In the genomic region with DNA sequence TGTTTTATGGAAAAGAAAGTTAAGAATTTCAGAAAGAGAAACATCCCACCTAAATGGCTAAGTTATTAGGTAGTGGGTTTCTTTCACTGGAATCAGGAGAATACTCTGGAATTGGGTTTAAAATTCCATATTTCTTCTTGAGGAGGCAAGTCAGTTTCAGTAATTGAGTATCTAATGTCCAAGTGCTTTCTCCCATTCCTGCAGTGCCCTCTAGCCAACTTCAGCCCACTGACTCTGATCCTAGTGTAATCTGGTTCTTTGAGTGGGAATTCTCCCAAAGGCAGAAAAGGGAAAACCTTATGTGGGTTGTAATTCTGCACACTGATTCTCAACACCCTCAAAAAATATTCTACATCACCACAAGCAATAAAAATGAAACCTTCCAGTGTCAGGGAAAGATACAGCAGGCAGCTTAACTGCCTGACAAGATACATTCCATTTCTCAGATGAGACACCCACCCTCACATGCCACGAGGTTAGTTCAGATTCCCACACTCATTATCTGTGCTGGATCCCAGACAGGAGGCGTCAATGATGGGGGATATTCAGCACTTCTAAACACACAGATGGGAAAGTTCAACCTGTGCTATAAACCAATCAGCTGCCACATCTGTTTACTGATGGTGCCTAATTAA, we compare ENCODE assay signal across 18 cellular contexts.
DNase-seq lines count a peak whose midpoint lies in the region; TF ChIP-seq lines count a peak whose summit lies in the region.
"Had no signal": no experiment of that assay in that cellular context is flagged by ENCODE, and none has a peak within 500 bp of the region (broad histone marks: within the 10 kb centered on the region; RNA-seq: fewer than 3 reads in every experiment).

No MANE protein-coding gene starts in this region.

- H3K79me1 ChIP-seq in mesenchymal stem cell (replicated peaks; ENCODE audit: low read length, poor library complexity, severe bottlenecking): no peaks in the 10 kb centered on the region

- H3K4me1 Mint-ChIP-seq in MCF 10A (ENCODE audit: insufficient read depth, unreplicated experiment) (no peaks in the 10 kb centered on the region), type B pancreatic cell (ENCODE audit: unreplicated experiment) (no peaks in the 10 kb centered on the region)
- H3K4me1 Mint-ChIP-seq: IgD-negative memory B cell had no signal

- H2AK5ac ChIP-seq in mesenchymal stem cell (ENCODE audit: low read length, severe bottlenecking): no peak overlapping the region

- no peak overlapping the region for H3K14ac ChIP-seq in mesenchymal stem cell (ENCODE audit: low read length in 2 of 2)

- H3K9me3 Mint-ChIP-seq in MCF 10A (ENCODE audit: unreplicated experiment): no peaks in the 10 kb centered on the region
- H3K9me3 Mint-ChIP-seq in type B pancreatic cell: no peaks in the 10 kb centered on the region
- H3K9me3 Mint-ChIP-seq: IgD-negative memory B cell had no signal

- POLR2A ChIA-PET in MCF 10A (lab: Yijun Ruan, JAX): no interaction called here

- TF ChIP-seq CTCF in MCF 10A (IDR thresholded peaks at IDR 0.05; ENCODE audit: unreplicated experiment): no peak
- TF ChIP-seq CTCF in type B pancreatic cell (conservative IDR thresholded peaks at IDR 0.05): no peak

- no peaks in the 10 kb centered on the region for H3K27me3 ChIP-seq in mesenchymal stem cell (ENCODE audit: control insufficient read depth in 1 of 2, insufficient read depth in 1 of 2, low read length in 2 of 2)

- H3K4me3 ChIP-seq in mesenchymal stem cell (ENCODE audit: insufficient read depth in 1 of 2, low read depth in 1 of 2, low read length in 2 of 2): no peak overlapping the region

- H3K36me3 Mint-ChIP-seq in MCF 10A (ENCODE audit: insufficient read depth, unreplicated experiment) (no peaks in the 10 kb centered on the region), type B pancreatic cell (no peaks in the 10 kb centered on the region)
- H3K36me3 Mint-ChIP-seq: IgD-negative memory B cell had no signal

- H3K36me3 ChIP-seq in mesenchymal stem cell (ENCODE audit: control insufficient read depth in 1 of 2, insufficient read depth in 2 of 2, low read depth in 1 of 2, low read length in 2 of 2): no peaks in the 10 kb centered on the region

- H3K4me3 Mint-ChIP-seq in MCF 10A (ENCODE audit: unreplicated experiment) (no peak overlapping the region), type B pancreatic cell (no peak overlapping the region)
- H3K4me3 Mint-ChIP-seq: IgD-negative memory B cell had no signal

- no peak overlapping the region for H2BK12ac ChIP-seq in mesenchymal stem cell (ENCODE audit: low read length in 2 of 2)

- H3K18ac ChIP-seq in mesenchymal stem cell (ENCODE audit: low read depth in 1 of 2, low read length in 2 of 2): no peak overlapping the region

- WGBS in mesenchymal stem cell: 13% methylated on average over 2 of the region's 2 CpGs

- H3K27me3 Mint-ChIP-seq in MCF 10A (ENCODE audit: insufficient read depth, unreplicated experiment) (no peaks in the 10 kb centered on the region), type B pancreatic cell (no peaks in the 10 kb centered on the region)
- H3K27me3 Mint-ChIP-seq: IgD-negative memory B cell had no signal

- H2AFZ ChIP-seq in mesenchymal stem cell (ENCODE audit: low read depth, low read length): no peak overlapping the region

- peak; percentile 9 for DNase-seq in AG20443 (ENCODE audit: low spot score)
- peak; percentile 3 for DNase-seq in HT1080 (ENCODE audit: low read depth)
- peak; percentile 30 for DNase-seq in dermis blood vessel endothelial cell
- peak; percentile 30 for DNase-seq in mesenchymal stem cell
- no peak for DNase-seq in MCF 10A (ENCODE audit: unreplicated experiment)
- DNase-seq in RPMI8226: no peak
- no peak for DNase-seq in inferior parietal cortex (ENCODE audit: extremely low spot score)
- DNase-seq in type B pancreatic cell (ENCODE audit: extremely low spot score, unreplicated experiment): no peak
- DNase-seq: C1 segment of cervical spinal cord, COR-L47, DMS53, GDM1, H7, NCI-H1436 treated with DMSO at 0.1 percent for 48 hours, NCI-H2081, NCI-H510A treated with DMSO at 0.1 percent for 48 hours, SIG-M5 had no signal

- no peak overlapping the region for H2BK120ac ChIP-seq in mesenchymal stem cell (ENCODE audit: low read depth, low read length)

- H3K4ac ChIP-seq in mesenchymal stem cell (ENCODE audit: low read depth in 1 of 2, low read length in 2 of 2): no peak overlapping the region

- H3K23ac ChIP-seq in mesenchymal stem cell (ENCODE audit: low read length in 2 of 2): no peak overlapping the region

- H3K4me2 ChIP-seq in mesenchymal stem cell (ENCODE audit: low read length, poor library complexity, severe bottlenecking): no peak overlapping the region

- H3K9ac ChIP-seq in mesenchymal stem cell (ENCODE audit: low read length): no peak overlapping the region

- H3K9me3 ChIP-seq in mesenchymal stem cell (ENCODE audit: control insufficient read depth, low read length): no peaks in the 10 kb centered on the region

- no peak overlapping the region for H4K91ac ChIP-seq in mesenchymal stem cell (ENCODE audit: low read length)

- no peak overlapping the region for H3K27ac Mint-ChIP-seq in MCF 10A (ENCODE audit: low read depth, unreplicated experiment)
- no peak overlapping the region for H3K27ac Mint-ChIP-seq in type B pancreatic cell
- H3K27ac Mint-ChIP-seq: IgD-negative memory B cell had no signal

- BruUV-seq in MCF 10A (replicated peaks; lab: Mats Ljungman, UMichigan): no TSS peak

- intact Hi-C loops in MCF 10A (cut with micrococcal nuclease): no loop called here

- CTCF ChIA-PET in MCF 10A (lab: Yijun Ruan, JAX): no interaction called here

- no peak overlapping the region for H2BK5ac ChIP-seq in mesenchymal stem cell (ENCODE audit: low read depth, low read length, poor library complexity, severe bottlenecking)

- no peak overlapping the region for H2BK15ac ChIP-seq in mesenchymal stem cell (ENCODE audit: low read depth, poor library complexity, severe bottlenecking)

- H4K8ac ChIP-seq in mesenchymal stem cell (ENCODE audit: low read length): no peak overlapping the region

- no peak overlapping the region for H3K27ac ChIP-seq in mesenchymal stem cell (ENCODE audit: low read length, poor library complexity, severe bottlenecking)

- H3K4me1 ChIP-seq in mesenchymal stem cell (ENCODE audit: control insufficient read depth, insufficient read depth, low read depth, low read length): no peaks in the 10 kb centered on the region

Comparison
In these comparisons a context has a peak if more than half of its experiments do, and no peak if none do; other contexts are left out.
1. DNase-seq: peak in AG20443 (single experiment), HT1080 (single experiment), dermis blood vessel endothelial cell (single experiment) and mesenchymal stem cell (single experiment); none in MCF 10A (single experiment), RPMI8226 (single experiment), inferior parietal cortex (single experiment) and type B pancreatic cell (single experiment).